In genomic region chr6:36947570-36948351, GRCh38 we compare ENCODE assay signal across 1 cellular context.
TF ChIP-seq lines count a peak whose summit lies in the region.

No MANE protein-coding gene starts in this region.

TF ChIP-seq in HCT116, 20 proteins besides CTCF, POLR2A, EP300 and RAD21 (continued from another document):
- TF ChIP-seq ZBTB33 (IDR thresholded peaks at IDR 0.05; ENCODE audit: extremely low read depth, insufficient replicate concordance, low read length) (no peak), POLR2AphosphoS5 (IDR thresholded peaks at IDR 0.05; ENCODE audit: low read depth, low read length) (no peak), JUND (IDR thresholded peaks at IDR 0.05) (no peak), ZNF274 (IDR thresholded peaks at IDR 0.05; ENCODE audit: low read depth, low read length) (no peak), EZH2phosphoT487 (IDR thresholded peaks at IDR 0.05; ENCODE audit: borderline replicate concordance) (no peak), ELF1 (IDR thresholded peaks at IDR 0.05; ENCODE audit: borderline replicate concordance, low read depth) (no peak)
TF ChIP-seq in HCT116: peak in this region for 0.
